10 cellular contexts compared by ENCODE assay signal in genomic region chr20:38842017-38842416, GRCh38. TPM values are rescaled to one million over a fixed set of nuclear protein-coding genes. Genes with fewer than 3 reads are reported as not detected.
DNase-seq lines count a peak whose midpoint lies in the region; ATAC-seq and TF ChIP-seq lines count a peak whose summit lies in the region.
"Had no signal": no experiment of that assay in that cellular context is flagged by ENCODE, and none has a peak within 500 bp of the region (broad histone marks: within the 10 kb centered on the region; RNA-seq: fewer than 3 reads in every experiment).

No MANE protein-coding gene starts in this region.

- ATAC-seq in GM18867 (IDR thresholded peaks at IDR 0.05; ENCODE audit: unreplicated experiment): peak; percentile 51
- peak; percentile 32 for ATAC-seq in GM21825 (IDR thresholded peaks at IDR 0.05; ENCODE audit: unreplicated experiment)
- ATAC-seq in sciatic nerve: no peak

- no peak overlapping the region for H2AFZ ChIP-seq in KMS-11 (ENCODE audit: low read depth)

- H3K79me2 ChIP-seq in KMS-11 (ENCODE audit: insufficient read depth, low read depth): no peaks in the 10 kb centered on the region

- peak overlapping the region; percentile 43; the same call in 1 of the 2 replicates for H3K27ac ChIP-seq in KMS-11

- H3K4me1 Mint-ChIP-seq in immature natural killer cell: peaks cover 68 to 81% of the 10 kb centered on the region in 2 donors

- TF ChIP-seq CTCF in KMS-11 (conservative IDR thresholded peaks at IDR 0.05; ENCODE audit: low read depth, low read length): no peak

- H3K4me2 ChIP-seq in KMS-11: peak overlapping the region; percentile 48

- H3K9ac ChIP-seq in KMS-11: no peak overlapping the region; the same call in 1 of the 2 replicates

- no peaks in the 10 kb centered on the region for H3K36me3 ChIP-seq in KMS-11 (ENCODE audit: insufficient read depth)

- peaks cover 32% of the 10 kb centered on the region for H3K4me1 ChIP-seq in KMS-11 (ENCODE audit: low read depth, poor library complexity, severe bottlenecking)

- peak overlapping the region; percentile 68 to 83 (median 73) for H3K4me3 Mint-ChIP-seq in immature natural killer cell

- H3K27me3 Mint-ChIP-seq in immature natural killer cell (ENCODE audit: low read depth in 3 of 3): peaks cover 8 to 19% (median 17%) of the 10 kb centered on the region in 3 donors

- H3K4me3 ChIP-seq in KMS-11 (IDR thresholded peaks at IDR 0.05; ENCODE audit: insufficient read depth, low read depth, low read length): no peak overlapping the region

- H3K9me3 Mint-ChIP-seq in immature natural killer cell: no peaks in the 10 kb centered on the region

- DNase-seq in immature natural killer cell (peak; percentile 28 to 32 (median 30)), cortex of kidney (lab: John Stamatoyannopoulos, UW) (no peak), NCI-H524 treated with DMSO at 0.1 percent for 48 hours (lab: John Stamatoyannopoulos, UW) (no peak), sciatic nerve (ENCODE audit: low spot score) (no peak), NCI-H2029 (lab: John Stamatoyannopoulos, UW) (no peak)
- DNase-seq: T-helper 9 cell had no signal

- H3K36me3 Mint-ChIP-seq in immature natural killer cell: peaks cover under 1 to 15% (median 4%) of the 10 kb centered on the region in 3 donors

- H4K20me1 ChIP-seq in KMS-11 (ENCODE audit: insufficient read depth): no peaks in the 10 kb centered on the region

- intact Hi-C loops in sciatic nerve (cut with DNase I): no loop called here

- H3K27ac Mint-ChIP-seq in immature natural killer cell: peak overlapping the region; percentile 95 to 99 (median 96)

- no peaks in the 10 kb centered on the region for H3K27me3 ChIP-seq in KMS-11 (ENCODE audit: insufficient read depth, low read depth)

RNA-seq across cellular contexts. Expression of gene PPP1R16B, which starts 36.5 kb away (rescaled TPM):
- 10 to 100 TPM; 23.6 to 42.8 (median 24.9) TPM for polyA plus RNA-seq in immature natural killer cell
- 7.5 TPM for total RNA-seq in sciatic nerve
- total RNA-seq: MCF 10A had no signal

Comparison
In these comparisons a context has a peak if more than half of its experiments do, and no peak if none do; other contexts are left out.
1. DNase-seq: peak in immature natural killer cell (3 of 3); none in cortex of kidney (single experiment), NCI-H524 treated with DMSO at 0.1 percent for 48 hours (single experiment), sciatic nerve (single experiment) and NCI-H2029 (single experiment).